ENCODE assay signal across 14 cellular contexts in the genomic region with DNA sequence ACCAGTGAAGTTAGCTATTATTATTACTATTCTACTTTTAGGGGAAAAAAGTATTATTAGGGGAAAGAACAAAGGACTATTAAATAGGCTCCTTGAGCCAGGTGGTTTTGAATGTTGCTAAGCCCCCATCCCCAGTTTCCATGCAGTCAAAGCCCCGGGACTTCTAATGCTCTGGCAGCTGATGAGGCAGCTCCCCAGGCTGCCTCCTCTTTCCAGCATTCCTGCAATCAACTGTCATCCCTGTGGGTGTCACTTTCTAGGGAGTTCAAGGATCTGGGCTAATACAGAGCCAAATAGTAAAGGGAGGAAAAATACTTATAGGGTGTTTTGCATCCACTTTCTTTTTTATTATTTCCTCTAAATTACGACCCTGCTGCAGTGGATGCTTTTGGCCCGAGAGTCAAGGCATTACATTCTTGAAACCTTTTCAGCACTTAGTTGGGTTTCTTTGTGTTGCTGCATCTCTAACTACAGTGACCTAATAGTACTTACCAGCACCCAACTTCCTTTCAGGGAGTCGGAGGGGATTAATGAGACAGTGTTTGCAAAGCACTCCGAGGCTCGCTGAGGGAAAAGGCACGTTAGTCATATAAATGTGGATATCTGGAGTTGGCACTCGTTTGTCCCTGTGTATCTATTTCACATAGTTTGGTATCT.
"Had no signal": no experiment of that assay in that cellular context is flagged by ENCODE, and none has a peak within 500 bp of the region (broad histone marks: within the 10 kb centered on the region; RNA-seq: fewer than 3 reads in every experiment).

No MANE protein-coding gene starts in this region.

- H3K9ac ChIP-seq: parathyroid adenoma had no signal

- H3K36me3 Mint-ChIP-seq: mesothelial cell of epicardium had no signal

- DNase-seq: activated naive CD4-positive, alpha-beta T cell treated with anti-CD3 and anti-CD28 coated beads, Interleukin-2, amount 50 U/mL, for 16 hours; activated T-cell treated with anti-CD3 and anti-CD28 coated beads, Interleukin-2, amount 50 U/mL, for 1 hour; glutamatergic neuron; stimulated activated CD4-positive, alpha-beta T cell treated with anti-CD3 and anti-CD28 coated beads, Interleukin-1b, Interleukin-23, amount 100 ng/mL, for 48 hours; stimulated activated naive CD4-positive, alpha-beta T cell; substantia nigra; T-helper 2 cell; transverse colon had no signal

- H3K27ac Mint-ChIP-seq: mesothelial cell of epicardium had no signal

- H3K79me2 ChIP-seq: parathyroid adenoma had no signal

- H3K4me3 ChIP-seq: esophagus muscularis mucosa, right atrium auricular region, transverse colon had no signal

- H3K27me3 ChIP-seq: esophagus muscularis mucosa, right atrium auricular region, transverse colon had no signal

- H3K27ac ChIP-seq: esophagus muscularis mucosa, parathyroid adenoma, right atrium auricular region, transverse colon had no signal

- H3K9me3 ChIP-seq: esophagus muscularis mucosa, right atrium auricular region, transverse colon had no signal

- H3K9me3 Mint-ChIP-seq: mesothelial cell of epicardium had no signal

- ATAC-seq: activated CD4-positive, CD25-positive, alpha-beta regulatory T cell treated with anti-CD3 and anti-CD28 coated beads, Interleukin-2, amount 50 U/mL, for 24 hours had no signal

- H2AFZ ChIP-seq: parathyroid adenoma had no signal

- FAIRE-seq: keratinocyte had no signal

- H3K4me1 ChIP-seq: parathyroid adenoma, right atrium auricular region, transverse colon had no signal

- H3K4me3 Mint-ChIP-seq: mesothelial cell of epicardium had no signal

- H3K36me3 ChIP-seq: esophagus muscularis mucosa, right atrium auricular region, transverse colon had no signal
